In genomic region chr3:63946753-63947152, GRCh38 we compare ENCODE assay signal across 16 cellular contexts. TPM values are rescaled to one million over a fixed set of nuclear protein-coding genes. Genes with fewer than 3 reads are reported as not detected.
A peak's percentile ranks its signal among the peaks of the same experiment; 100 is the strongest.
DNase-seq lines count a peak whose midpoint lies in the region; ATAC-seq and TF ChIP-seq lines count a peak whose summit lies in the region.
"Had no signal": no experiment of that assay in that cellular context is flagged by ENCODE, and none has a peak within 500 bp of the region (broad histone marks: within the 10 kb centered on the region; RNA-seq: fewer than 3 reads in every experiment).

No MANE protein-coding gene starts in this region.

- H3K27ac Mint-ChIP-seq in activated CD4-positive, alpha-beta memory T cell treated with anti-CD3 and anti-CD28 coated beads, Interleukin-2, amount 10 ng/mL, durations not matched to agents 7 days and 5 days = peak overlapping the region; percentile 24
- no peak overlapping the region for H3K27ac Mint-ChIP-seq in activated CD4-positive, alpha-beta memory T cell treated with anti-CD3 and anti-CD28 coated beads for 36 hours
- H3K27ac Mint-ChIP-seq in H9 (peak overlapping the region in 1 of 3 experiments; percentile 40; a peak in 2 of 7 replicates), neural crest cell (ENCODE audit: unreplicated experiment) (peak overlapping the region; percentile 41)
- H3K27ac Mint-ChIP-seq in effector memory CD8-positive, alpha-beta T cell = peak overlapping the region; percentile 4 to 11
- H3K27ac Mint-ChIP-seq: GM23338 had no signal

- H3K4me1 Mint-ChIP-seq in activated CD4-positive, alpha-beta memory T cell treated with anti-CD3 and anti-CD28 coated beads, Interleukin-2, amount 10 ng/mL, durations not matched to agents 7 days and 5 days = peaks cover 60% of the 10 kb centered on the region
- peaks cover 67% of the 10 kb centered on the region for H3K4me1 Mint-ChIP-seq in activated CD4-positive, alpha-beta memory T cell treated with anti-CD3 and anti-CD28 coated beads for 36 hours (ENCODE audit: low read depth)
- H3K4me1 Mint-ChIP-seq in H9 (peaks cover 31 to 37% of the 10 kb centered on the region in 2 experiments), neural crest cell (peaks cover 23% of the 10 kb centered on the region)
- peaks cover 47 to 54% of the 10 kb centered on the region in 2 donors for H3K4me1 Mint-ChIP-seq in effector memory CD8-positive, alpha-beta T cell (ENCODE audit: low read depth in 2 of 2)

- peaks cover 2% of the 10 kb centered on the region for H3K79me1 ChIP-seq in H9 (ENCODE audit: insufficient read depth, low read depth, low read length, poor library complexity, severe bottlenecking)

- no peak overlapping the region for H2AK5ac ChIP-seq in H9 (ENCODE audit: insufficient read length, low read length)

- H4K91ac ChIP-seq in H9 (ENCODE audit: insufficient read length, low read depth, low read length) = no peak overlapping the region

- WGBS in H9 (ENCODE audit: extremely low coverage, insufficient read length, low lambda C conversion rate) = no CpG with 5 or more reads among the region's 2 CpGs

- H3K9ac ChIP-seq in H9 (ENCODE audit: extremely low read depth, insufficient read length, low read length) = no peak overlapping the region
- H3K9ac ChIP-seq: BLaER1 had no signal

- H3K27me3 Mint-ChIP-seq in activated CD4-positive, alpha-beta memory T cell treated with anti-CD3 and anti-CD28 coated beads, Interleukin-2, amount 10 ng/mL, durations not matched to agents 7 days and 5 days = no peaks in the 10 kb centered on the region
- H3K27me3 Mint-ChIP-seq in activated CD4-positive, alpha-beta memory T cell treated with anti-CD3 and anti-CD28 coated beads for 36 hours = no peaks in the 10 kb centered on the region
- H3K27me3 Mint-ChIP-seq in H9 (ENCODE audit: low read depth) (no peaks in the 10 kb centered on the region), neural crest cell (ENCODE audit: low read depth) (no peaks in the 10 kb centered on the region)
- H3K27me3 Mint-ChIP-seq in effector memory CD8-positive, alpha-beta T cell = no peaks in the 10 kb centered on the region

- no peak overlapping the region for H3K27ac ChIP-seq in H9 (ENCODE audit: insufficient read length, low read depth, low read length)
- H3K27ac ChIP-seq: BLaER1 had no signal

- H2BK20ac ChIP-seq in H9 (ENCODE audit: low read depth, low read length, poor library complexity, severe bottlenecking) = peak overlapping the region; percentile 33

- no peak overlapping the region for H3K23ac ChIP-seq in H9 (ENCODE audit: insufficient read length, low read depth, low read length)

- TF ChIP-seq CTCF in H9 (conservative IDR thresholded peaks at IDR 0.05) (no peak), neural crest cell (conservative IDR thresholded peaks at IDR 0.05) (no peak)

- no peak overlapping the region for H2BK15ac ChIP-seq in H9 (ENCODE audit: low read depth, low read length)

- no peak overlapping the region for H2BK120ac ChIP-seq in H9 (ENCODE audit: low read depth, low read length, poor library complexity, severe bottlenecking)

- no peak overlapping the region for H4K8ac ChIP-seq in H9 (replicated peaks; ENCODE audit: insufficient read length, low read depth, low read length)

- H3K27me3 ChIP-seq in H9 (ENCODE audit: insufficient read depth, low read length) = no peaks in the 10 kb centered on the region
- H3K27me3 ChIP-seq: BLaER1, MG63 had no signal

- intact Hi-C loops in activated CD4-positive, alpha-beta memory T cell treated with anti-CD3 and anti-CD28 coated beads for 36 hours (cut with micrococcal nuclease) = no loop called here

- H4K20me1 ChIP-seq in H9 (ENCODE audit: control insufficient read depth, insufficient read depth, insufficient read length) = no peaks in the 10 kb centered on the region

- H3K4me2 ChIP-seq in H9 (ENCODE audit: insufficient read depth, insufficient read length, low read length) = no peak overlapping the region
- H3K4me2 ChIP-seq: BLaER1, GM23338 had no signal

- no peaks in the 10 kb centered on the region; the same call in none of the 2 replicates for H3K4me1 ChIP-seq in H9 (ENCODE audit: insufficient read depth, low read length)

- no peaks in the 10 kb centered on the region for H3K23me2 ChIP-seq in H9 (ENCODE audit: insufficient read length, low read depth, low read length, poor library complexity, severe bottlenecking)

- ATAC-seq in effector memory CD8-positive, alpha-beta T cell (replicated peaks) = no peak
- ATAC-seq in GM18858 (IDR thresholded peaks at IDR 0.05; ENCODE audit: unreplicated experiment) = no peak
- no peak for ATAC-seq in HG02571 (IDR thresholded peaks at IDR 0.05; ENCODE audit: unreplicated experiment)
- ATAC-seq: GM23338 had no signal

- no peak overlapping the region for H2AFZ ChIP-seq in H9 (ENCODE audit: low read length)
- H2AFZ ChIP-seq: GM23338 had no signal

- no peaks in the 10 kb centered on the region; the same call in 1 of the 2 replicates for H3K79me2 ChIP-seq in H9 (ENCODE audit: insufficient read depth, low read length)

- H2BK5ac ChIP-seq in H9 (ENCODE audit: insufficient read length, low read length) = no peak overlapping the region

- H3K9me3 Mint-ChIP-seq in activated CD4-positive, alpha-beta memory T cell treated with anti-CD3 and anti-CD28 coated beads, Interleukin-2, amount 10 ng/mL, durations not matched to agents 7 days and 5 days = no peaks in the 10 kb centered on the region
- H3K9me3 Mint-ChIP-seq in activated CD4-positive, alpha-beta memory T cell treated with anti-CD3 and anti-CD28 coated beads for 36 hours = no peaks in the 10 kb centered on the region
- H3K9me3 Mint-ChIP-seq in H9 (no peaks in the 10 kb centered on the region), neural crest cell (no peaks in the 10 kb centered on the region)
- no peaks in the 10 kb centered on the region for H3K9me3 Mint-ChIP-seq in effector memory CD8-positive, alpha-beta T cell
- H3K9me3 Mint-ChIP-seq: GM23338 had no signal

- H3K4ac ChIP-seq in H9 (ENCODE audit: low read depth, low read length) = no peak overlapping the region

- DNase-seq in activated CD4-positive, alpha-beta memory T cell treated with anti-CD3 and anti-CD28 coated beads, Interleukin-2, amount 10 ng/mL, durations not matched to agents 7 days and 5 days = no peak
- DNase-seq in activated CD4-positive, alpha-beta memory T cell treated with anti-CD3 and anti-CD28 coated beads for 36 hours = no peak
- DNase-seq in H9 (no peak), neural crest cell (ENCODE audit: low read depth, low spot score) (no peak), glomerular visceral epithelial cell (ENCODE audit: extremely low spot score) (no peak)
- no peak for DNase-seq in effector memory CD8-positive, alpha-beta T cell
- DNase-seq: GDM1, MG63, NCI-H1092 treated with DMSO at 0.1 percent for 48 hours, NCI-H2081 treated with DMSO at 0.1 percent for 48 hours, NCI-H2227 treated with DMSO at 0.1 percent for 48 hours, NCI-H524 had no signal

- H4K5ac ChIP-seq in H9 (ENCODE audit: insufficient read length, low read depth, low read length) = no peak overlapping the region

- H3T11ph ChIP-seq in H9 (ENCODE audit: low read length) = no peak overlapping the region

- H3K14ac ChIP-seq in H9 (ENCODE audit: insufficient read depth, low read length) = no peak overlapping the region

- no peak overlapping the region for H3K56ac ChIP-seq in H9 (ENCODE audit: insufficient read length, low read depth, low read length)

- CTCF ChIA-PET in activated CD4-positive, alpha-beta memory T cell treated with anti-CD3 and anti-CD28 coated beads, Interleukin-2, amount 10 ng/mL, durations not matched to agents 7 days and 5 days (lab: Charles Lee) = interaction anchor here (1.0 kb wide), 1 partner anchor 15 kb away, joined by 3 read pairs; no protein-coding TSS in a partner anchor
- CTCF ChIA-PET in activated CD4-positive, alpha-beta memory T cell treated with anti-CD3 and anti-CD28 coated beads for 36 hours (lab: Charles Lee) = interaction anchor here (3.2 kb wide), 1 partner anchor 47 kb away, joined by 10 read pairs; no protein-coding TSS in a partner anchor

- no peak overlapping the region for H3K4me3 Mint-ChIP-seq in activated CD4-positive, alpha-beta memory T cell treated with anti-CD3 and anti-CD28 coated beads, Interleukin-2, amount 10 ng/mL, durations not matched to agents 7 days and 5 days
- H3K4me3 Mint-ChIP-seq in activated CD4-positive, alpha-beta memory T cell treated with anti-CD3 and anti-CD28 coated beads for 36 hours = no peak overlapping the region
- H3K4me3 Mint-ChIP-seq in H9 = no peak overlapping the region
- H3K4me3 Mint-ChIP-seq in effector memory CD8-positive, alpha-beta T cell = no peak overlapping the region
- no peak overlapping the region for H3K4me3 Mint-ChIP-seq in neural crest cell
- H3K4me3 Mint-ChIP-seq: GM23338 had no signal

- POLR2A ChIA-PET in activated CD4-positive, alpha-beta memory T cell treated with anti-CD3 and anti-CD28 coated beads, Interleukin-2, amount 10 ng/mL, durations not matched to agents 7 days and 5 days (lab: Charles Lee) = interaction anchor here (1.0 kb wide), 1 partner anchor 76 kb away, joined by 3 read pairs; no protein-coding TSS in a partner anchor
- POLR2A ChIA-PET in activated CD4-positive, alpha-beta memory T cell treated with anti-CD3 and anti-CD28 coated beads for 36 hours (lab: Charles Lee) = no interaction called here

- H3K18ac ChIP-seq in H9 (ENCODE audit: insufficient read length, low read depth, low read length) = no peak overlapping the region

- no peaks in the 10 kb centered on the region for H3K9me3 ChIP-seq in H9 (ENCODE audit: control insufficient read depth, low read depth, low read length)
- H3K9me3 ChIP-seq: BLaER1, MG63 had no signal

- no peak overlapping the region for H2BK12ac ChIP-seq in H9 (ENCODE audit: insufficient read length, low read depth, low read length)

- H3K36me3 Mint-ChIP-seq in activated CD4-positive, alpha-beta memory T cell treated with anti-CD3 and anti-CD28 coated beads, Interleukin-2, amount 10 ng/mL, durations not matched to agents 7 days and 5 days (ENCODE audit: low read depth) = peaks cover 30% of the 10 kb centered on the region
- H3K36me3 Mint-ChIP-seq in activated CD4-positive, alpha-beta memory T cell treated with anti-CD3 and anti-CD28 coated beads for 36 hours = peaks cover 5% of the 10 kb centered on the region
- H3K36me3 Mint-ChIP-seq in H9 (ENCODE audit: insufficient read depth in 1 of 3, low read depth in 3 of 3) = no peaks in the 10 kb centered on the region
- peaks cover 7% of the 10 kb centered on the region for H3K36me3 Mint-ChIP-seq in effector memory CD8-positive, alpha-beta T cell (ENCODE audit: insufficient read depth)
- no peaks in the 10 kb centered on the region for H3K36me3 Mint-ChIP-seq in neural crest cell (ENCODE audit: low read depth)

RNA-seq across cellular contexts. Expression of gene SCAANT1, which starts 34.6 kb away (rescaled TPM):
- not detected for total RNA-seq in activated CD4-positive, alpha-beta memory T cell treated with anti-CD3 and anti-CD28 coated beads, Interleukin-2, amount 10 ng/mL, durations not matched to agents 7 days and 5 days
- total RNA-seq in activated CD4-positive, alpha-beta memory T cell treated with anti-CD3 and anti-CD28 coated beads for 36 hours = not detected
- not detected in 2 replicates for total RNA-seq in H9 (2021)
- not detected in 2 replicates for total RNA-seq in neural crest cell
- total RNA-seq: GM23338 had no signal
